Comparison of ENCODE assay signal across 24 cellular contexts in the genomic region with DNA sequence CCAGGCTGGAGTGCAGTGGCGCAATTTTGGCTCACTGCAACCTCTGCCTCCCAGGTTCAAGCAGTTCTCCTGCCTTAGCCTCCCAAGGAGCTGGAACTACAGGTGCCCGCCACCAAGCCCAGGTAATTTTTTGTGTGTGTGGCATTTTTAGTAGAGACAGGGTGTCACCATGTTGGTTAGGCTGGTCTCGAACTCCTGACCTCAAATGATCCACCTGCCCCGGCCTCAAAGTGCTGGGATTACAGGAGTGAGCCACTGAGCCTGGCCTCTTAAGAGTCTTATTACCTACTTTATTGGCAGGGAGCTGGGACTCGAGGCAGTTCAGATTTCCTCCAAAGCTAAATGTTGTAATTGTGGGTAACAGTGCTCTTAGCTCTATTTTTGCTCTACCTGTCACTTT. TPM values are rescaled to one million over a fixed set of nuclear protein-coding genes. Genes with fewer than 3 reads are reported as not detected.
DNase-seq lines count a peak whose midpoint lies in the region; ATAC-seq and TF ChIP-seq lines count a peak whose summit lies in the region.
"Had no signal": no experiment of that assay in that cellular context is flagged by ENCODE, and none has a peak within 500 bp of the region (broad histone marks: within the 10 kb centered on the region; RNA-seq: fewer than 3 reads in every experiment).

No MANE protein-coding gene starts in this region.

- no peaks in the 10 kb centered on the region for H3K27me3 ChIP-seq in WERI-Rb-1 (ENCODE audit: insufficient read depth, low read depth, severe bottlenecking)
- no peaks in the 10 kb centered on the region for H3K27me3 ChIP-seq in gastrocnemius medialis
- H3K27me3 ChIP-seq in SJCRH30 = no peaks in the 10 kb centered on the region
- no peaks in the 10 kb centered on the region for H3K27me3 ChIP-seq in BE2C
- H3K27me3 ChIP-seq: BLaER1 had no signal

- no peak for TF ChIP-seq CTCF in WERI-Rb-1 (IDR thresholded peaks at IDR 0.05; ENCODE audit: low read depth, low read length)
- TF ChIP-seq CTCF in lower leg skin (IDR thresholded peaks at IDR 0.05) = no peak
- TF ChIP-seq CTCF in gastrocnemius medialis (IDR thresholded peaks at IDR 0.05 in 4 of 5, conservative IDR thresholded peaks at IDR 0.05 in 1 of 5) = no peak
- TF ChIP-seq CTCF in BE2C (IDR thresholded peaks at IDR 0.05; ENCODE audit: low read depth, low read length) = no peak

- H3K4me3 ChIP-seq in WERI-Rb-1 (ENCODE audit: low read depth, low read length) (no peak overlapping the region), lower leg skin (ENCODE audit: low read depth, poor library complexity, severe bottlenecking) (no peak overlapping the region), gastrocnemius medialis (no peak overlapping the region), SJCRH30 (no peak overlapping the region), BE2C (ENCODE audit: low read depth, low read length) (no peak overlapping the region)
- H3K4me3 ChIP-seq: A549, BLaER1, GM12878 had no signal

- intact Hi-C loops in lower leg skin (cut with DNase I; ENCODE audit: low total_unique reads) (no loop called here), gastrocnemius medialis (cut with DNase I; ENCODE audit: low total_unique reads) (no loop called here)

- H3K27ac ChIP-seq in WERI-Rb-1 = no peak overlapping the region
- no peak overlapping the region for H3K27ac ChIP-seq in gastrocnemius medialis
- no peak overlapping the region for H3K27ac ChIP-seq in SJCRH30
- H3K27ac ChIP-seq: 22Rv1, A549, BLaER1 had no signal

- H3K36me3 ChIP-seq in WERI-Rb-1 = peaks cover 2% of the 10 kb centered on the region; the same call in 1 of the 2 replicates
- no peaks in the 10 kb centered on the region for H3K36me3 ChIP-seq in gastrocnemius medialis
- no peaks in the 10 kb centered on the region for H3K36me3 ChIP-seq in SJCRH30
- H3K36me3 ChIP-seq in BE2C = peaks cover 6% of the 10 kb centered on the region

- DNase-seq in WERI-Rb-1 (peak; percentile 25), lower leg skin (ENCODE audit: low spot score in 2 of 2) (peak; percentile 1 to 39), gastrocnemius medialis (peak in 1 of 2 donors; percentile 48), ureter (ENCODE audit: low spot score) (peak; percentile 34), SJCRH30 (no peak), BE2C (no peak)
- DNase-seq: AML-193; C1 segment of cervical spinal cord; CD4-positive, alpha-beta memory T cell; CD4-positive, CD25-positive, alpha-beta regulatory T cell; CD8-positive, alpha-beta memory T cell; COR-L47; DMS 273 treated with DMSO at 0.1 percent for 48 hours; DMS153; DMS53; DMS79; DND-41; EL; GDM1 had no signal

- ATAC-seq in gastrocnemius medialis (peak; percentile 44 to 50), HG03565 (IDR thresholded peaks at IDR 0.05; ENCODE audit: unreplicated experiment) (no peak)
- ATAC-seq: A549, GM12878 had no signal

- H3K9me3 ChIP-seq in WERI-Rb-1 (ENCODE audit: severe bottlenecking) (no peaks in the 10 kb centered on the region), gastrocnemius medialis (no peaks in the 10 kb centered on the region), SJCRH30 (replicated peaks) (0 out of 2 replicates have a peak, but pooled peaks cover 2% of the 10 kb centered on the region), BE2C (no peaks in the 10 kb centered on the region)
- H3K9me3 ChIP-seq: A549, BLaER1 had no signal

- TF ChIP-seq POLR2A in lower leg skin (IDR thresholded peaks at IDR 0.05) (no peak), gastrocnemius medialis (IDR thresholded peaks at IDR 0.05) (no peak)

- WGBS in lower leg skin, 2 donors = 88 to 92% methylated on average over 5 of the region's 5 CpGs

- H3K4me1 ChIP-seq in gastrocnemius medialis (peaks cover 13 to 22% of the 10 kb centered on the region in 2 donors), SJCRH30 (no peaks in the 10 kb centered on the region), BE2C (peaks cover 5% of the 10 kb centered on the region)
- H3K4me1 ChIP-seq: A549, BLaER1 had no signal

- in situ Hi-C loops in gastrocnemius medialis (cut with MboI; ENCODE audit: low sequenced_read_pairs in 4 of 4) = no loop called here

RNA-seq across cellular contexts. Expression of gene PXYLP1, which starts 16.4 kb away (rescaled TPM):
- total RNA-seq in lower leg skin (10 to 100 TPM in 2 of 4 donors, 1 to 10 TPM in 2; 8.8 to 14.5 (median 10.2) TPM), gastrocnemius medialis (10 to 100 TPM in 1 of 4 donors, 1 to 10 TPM in 2, under 1 TPM in 1; 0.46 to 13.1 (median 2.2) TPM), ureter (26.3 TPM)
- 21.4 and 24.9 TPM in 2 replicates for total RNA-seq in SJCRH30 (2014; rRNA removed; shearing (Covaris generic))
- polyA plus RNA-seq in BE2C (2012; ENCODE audit: insufficient read depth, insufficient read length, low read depth) = 32.3 TPM

Comparison
In these comparisons a context has a peak if more than half of its experiments do, and no peak if none do; other contexts are left out.
1. DNase-seq: peak in WERI-Rb-1 (single experiment), lower leg skin (2 of 2) and ureter (single experiment); none in SJCRH30 (0 of 2) and BE2C (single experiment).